In the genomic region with DNA sequence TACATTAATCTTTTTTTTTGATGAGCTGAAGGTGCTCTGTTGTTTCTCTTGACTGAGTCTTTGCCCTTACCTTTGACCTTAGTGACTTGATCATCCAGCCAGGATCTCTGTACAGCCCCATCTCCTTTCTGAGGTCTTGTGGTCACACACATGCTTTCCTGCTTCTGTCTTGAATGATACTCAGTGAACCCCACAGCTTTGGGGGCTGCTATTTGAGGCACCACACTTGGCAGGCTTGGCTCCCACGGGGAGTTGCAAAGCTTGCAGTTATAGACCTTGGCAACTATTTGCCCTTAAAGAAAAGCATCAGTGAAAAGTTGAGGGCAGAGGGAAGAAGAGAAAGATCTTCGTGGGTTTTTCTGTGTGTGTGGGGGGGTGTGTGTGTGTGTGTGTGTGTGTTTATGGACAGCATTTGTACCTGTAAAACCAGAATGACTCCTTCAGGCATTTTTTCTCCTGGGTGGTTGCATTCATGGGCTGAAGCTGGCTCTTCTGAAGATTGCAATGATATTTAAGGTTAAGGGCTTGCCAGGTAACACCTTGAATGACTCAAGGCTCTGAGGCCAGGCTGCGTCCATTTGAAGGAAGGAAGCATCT, we compare ENCODE assay signal across 8 cellular contexts.
DNase-seq lines count a peak whose midpoint lies in the region; ATAC-seq lines count a peak whose summit lies in the region.

No MANE protein-coding gene starts in this region.

- H3K4me3 Mint-ChIP-seq in stimulated activated naive B cell treated with anti-CD40 and anti-IgM and Interleukin-4, amounts not matched to agents 10 μg/mL and 1 μg/mL and 100 μg/mL, for 72 hours: peak overlapping the region; percentile 80

- H3K36me3 Mint-ChIP-seq in stimulated activated naive B cell treated with anti-CD40 and anti-IgM and Interleukin-4, amounts not matched to agents 10 μg/mL and 1 μg/mL and 100 μg/mL, for 72 hours: peaks cover 12 to 23% of the 10 kb centered on the region in 2 donors

- peak; percentile 48 for ATAC-seq in HG03025 (IDR thresholded peaks at IDR 0.05; ENCODE audit: low FRiP score, unreplicated experiment)
- ATAC-seq in stimulated activated naive B cell treated with anti-CD40 and anti-IgM and Interleukin-4, amounts not matched to agents 10 μg/mL and 1 μg/mL and 100 μg/mL, for 72 hours (replicated peaks): peak; percentile 83 to 85

- no peaks in the 10 kb centered on the region for H3K9me3 Mint-ChIP-seq in stimulated activated naive B cell treated with anti-CD40 and anti-IgM and Interleukin-4, amounts not matched to agents 10 μg/mL and 1 μg/mL and 100 μg/mL, for 72 hours

- peak overlapping the region; percentile 90 for H3K27ac Mint-ChIP-seq in stimulated activated naive B cell treated with anti-CD40 and anti-IgM and Interleukin-4, amounts not matched to agents 10 μg/mL and 1 μg/mL and 100 μg/mL, for 72 hours

- peak overlapping the region; percentile 24 for H3K27ac ChIP-seq in angular gyrus (ENCODE audit: low read depth, low read length)

- peaks cover 46 to 68% of the 10 kb centered on the region in 2 donors for H3K4me1 Mint-ChIP-seq in stimulated activated naive B cell treated with anti-CD40 and anti-IgM and Interleukin-4, amounts not matched to agents 10 μg/mL and 1 μg/mL and 100 μg/mL, for 72 hours

- no peaks in the 10 kb centered on the region for H3K27me3 Mint-ChIP-seq in stimulated activated naive B cell treated with anti-CD40 and anti-IgM and Interleukin-4, amounts not matched to agents 10 μg/mL and 1 μg/mL and 100 μg/mL, for 72 hours

- DNase-seq in DMS53 (lab: John Stamatoyannopoulos, UW) (peak; percentile 38), DMS53 treated with DMSO at 0.1 percent for 48 hours (lab: John Stamatoyannopoulos, UW; ENCODE audit: unreplicated experiment) (no peak), iPS-NIHi11 (ENCODE audit: low spot score) (no peak), NCI-H128 (lab: John Stamatoyannopoulos, UW; ENCODE audit: unreplicated experiment) (no peak), nucleus accumbens (lab: John Stamatoyannopoulos, UW) (no peak)
- DNase-seq in stimulated activated naive B cell treated with anti-CD40 and anti-IgM and Interleukin-4, amounts not matched to agents 10 μg/mL and 1 μg/mL and 100 μg/mL, for 72 hours: peak; percentile 48

Comparison
In these comparisons a context has a peak if more than half of its experiments do, and no peak if none do; other contexts are left out.
1. DNase-seq: peak in DMS53 (single experiment) and stimulated activated naive B cell treated with anti-CD40 and anti-IgM and Interleukin-4, amounts not matched to agents 10 μg/mL and 1 μg/mL and 100 μg/mL, for 72 hours (single experiment); none in DMS53 treated with DMSO at 0.1 percent for 48 hours (single experiment), iPS-NIHi11 (single experiment), NCI-H128 (single experiment) and nucleus accumbens (0 of 56).